ENCODE assay signal across 8 cellular contexts in genomic region chr2:203533696-203534471, GRCh38. TPM values are rescaled to one million over a fixed set of nuclear protein-coding genes. Genes with fewer than 3 reads are reported as not detected.
DNase-seq lines count a peak whose midpoint lies in the region; ATAC-seq and TF ChIP-seq lines count a peak whose summit lies in the region.

No MANE protein-coding gene starts in this region.

- H3K79me1 ChIP-seq in IMR-90 (ENCODE audit: low read depth in 1 of 2, low read length in 2 of 2) = peaks cover 9 to 35% of the 10 kb centered on the region in 2 experiments; a peak in 3 of 4 replicates

- peak overlapping the region; percentile 13 for H2BK120ac ChIP-seq in IMR-90 (ENCODE audit: low read depth, low read length)

- peak overlapping the region; percentile 79 for H3K23ac ChIP-seq in IMR-90 (ENCODE audit: low read depth, low read length)

- H3K14ac ChIP-seq in IMR-90 (replicated peaks; ENCODE audit: low read depth, low read length) = peak overlapping the region; percentile 75

- peak overlapping the region; percentile 66 for H3K4me3 Mint-ChIP-seq in activated naive CD8-positive, alpha-beta T cell treated with anti-CD3 and anti-CD28 coated beads for 36 hours

- TF ChIP-seq CTCF in IMR-90 (conservative IDR thresholded peaks at IDR 0.05; ENCODE audit: low read depth, low read length) = no peak
- no peak for TF ChIP-seq CTCF in smooth muscle cell (IDR thresholded peaks at IDR 0.05; ENCODE audit: borderline replicate concordance, insufficient read depth, poor library complexity, severe bottlenecking)

- in situ Hi-C loops in IMR-90 (cut with MboI; ENCODE audit: low sequenced_read_pairs) = no loop called here

- H3K27ac ChIP-seq in IMR-90 (ENCODE audit: insufficient read depth, low read length) = peak overlapping the region; percentile 64; the same call in 1 of the 2 replicates
- no peak overlapping the region for H3K27ac ChIP-seq in iPS-18a (ENCODE audit: low read length)
- H3K27ac ChIP-seq in smooth muscle cell (ENCODE audit: low read depth) = peak overlapping the region; percentile 0

- peaks cover 50% of the 10 kb centered on the region for H3K79me2 ChIP-seq in smooth muscle cell (ENCODE audit: low read depth)

- H2BK15ac ChIP-seq in IMR-90 (ENCODE audit: low read depth, low read length) = no peak overlapping the region; the same call in 2 of the 3 replicates

- no peak overlapping the region; the same call in 1 of the 2 replicates for H3K56ac ChIP-seq in IMR-90 (ENCODE audit: extremely low read depth, insufficient read depth, low read length)

- H4K5ac ChIP-seq in IMR-90 (ENCODE audit: low read depth, low read length) = peak overlapping the region; percentile 6; the same call in 1 of the 2 replicates

- H2AK5ac ChIP-seq in IMR-90 (ENCODE audit: low read depth, low read length) = peak overlapping the region; percentile 18; the same call in 1 of the 2 replicates

- intact Hi-C loops in IMR-90 (cut with micrococcal nuclease) = loop anchor here (1.0 to 5.0 kb wide), 5 partner anchors 37 to 281 kb away; no protein-coding TSS in a partner anchor

- no peaks in the 10 kb centered on the region for H3F3A ChIP-seq in smooth muscle cell (ENCODE audit: low read depth)

- H3K9ac ChIP-seq in IMR-90 (ENCODE audit: low read depth, low read length) (peak overlapping the region; percentile 84), iPS-18a (ENCODE audit: low read length) (peak overlapping the region; percentile 25), smooth muscle cell (ENCODE audit: low read depth) (peak overlapping the region; percentile 93)

- H3K4me1 ChIP-seq in IMR-90 (ENCODE audit: control insufficient read depth, insufficient read depth, low read length) (no peaks in the 10 kb centered on the region; the same call in 1 of the 2 replicates), iPS-18a (ENCODE audit: control insufficient read depth, low read depth, low read length) (peaks cover 15% of the 10 kb centered on the region), smooth muscle cell (ENCODE audit: low read depth) (peaks cover 26% of the 10 kb centered on the region)

- H3K4me1 Mint-ChIP-seq in activated naive CD8-positive, alpha-beta T cell treated with anti-CD3 and anti-CD28 coated beads for 36 hours = peaks cover 21% of the 10 kb centered on the region

- TF ChIP-seq POLR2A in IMR-90 (IDR thresholded peaks at IDR 0.05; ENCODE audit: low read depth, low read length) = peak; percentile 61; the same call in 1 of the 2 replicates

- H3K27ac Mint-ChIP-seq in activated naive CD8-positive, alpha-beta T cell treated with anti-CD3 and anti-CD28 coated beads for 36 hours = no peak overlapping the region

- H3K36me3 Mint-ChIP-seq in activated naive CD8-positive, alpha-beta T cell treated with anti-CD3 and anti-CD28 coated beads for 36 hours = peaks cover 6% of the 10 kb centered on the region

- POLR2A ChIA-PET in IMR-90 (lab: Charles Lee; ENCODE audit: unreplicated experiment) = interaction anchor here (0.5 to 0.8 kb wide), 3 partner anchors 152 to 274 kb away, joined by 3 to 7 read pairs (median 4); no protein-coding TSS in a partner anchor

- peak overlapping the region in 1 of 2 experiments; percentile 54; a peak in 1 of 4 replicates for H4K8ac ChIP-seq in IMR-90 (ENCODE audit: low read depth in 2 of 2, low read length in 2 of 2)

- peak overlapping the region; percentile 49 for H3K4ac ChIP-seq in IMR-90 (ENCODE audit: low read depth, low read length)

- no peaks in the 10 kb centered on the region for H3K9me1 ChIP-seq in IMR-90 (ENCODE audit: insufficient read depth, low read length)

- H2AK9ac ChIP-seq in IMR-90 (replicated peaks; ENCODE audit: low read depth, low read length, poor library complexity) = peak overlapping the region; percentile 21

- H3K27me3 ChIP-seq in IMR-90 (ENCODE audit: control insufficient read depth, insufficient read depth, low read length) (no peaks in the 10 kb centered on the region), iPS-18a (ENCODE audit: control insufficient read depth, insufficient read depth, low read length) (peaks cover 17% of the 10 kb centered on the region), smooth muscle cell (ENCODE audit: low read depth) (no peaks in the 10 kb centered on the region)

- no TSS peak for BruUV-seq in IMR-90 (replicated peaks; lab: Mats Ljungman, UMichigan)

- H2BK5ac ChIP-seq in IMR-90 (ENCODE audit: low read depth, low read length, poor library complexity, severe bottlenecking) = peak overlapping the region; percentile 53

- peaks cover 41% of the 10 kb centered on the region for H3K27me3 Mint-ChIP-seq in activated naive CD8-positive, alpha-beta T cell treated with anti-CD3 and anti-CD28 coated beads for 36 hours

- H3K9me3 Mint-ChIP-seq in activated naive CD8-positive, alpha-beta T cell treated with anti-CD3 and anti-CD28 coated beads for 36 hours = peaks cover 23% of the 10 kb centered on the region

- peak; percentile 6; the same call in 1 of the 2 replicates for ATAC-seq in IMR-90 (ENCODE audit: low read depth)
- no peak for ATAC-seq in HG03571 (IDR thresholded peaks at IDR 0.05; ENCODE audit: unreplicated experiment)
- no peak for ATAC-seq in HG02981 (IDR thresholded peaks at IDR 0.05; ENCODE audit: unreplicated experiment)

- H3K36me3 ChIP-seq in IMR-90 (ENCODE audit: control insufficient read depth, insufficient read depth, low read length) (no peaks in the 10 kb centered on the region), iPS-18a (ENCODE audit: control insufficient read depth, low read depth, low read length) (no peaks in the 10 kb centered on the region), smooth muscle cell (ENCODE audit: low read depth) (no peaks in the 10 kb centered on the region)

- WGBS in IMR-90 (ENCODE audit: extremely low coverage in 2 of 2, insufficient read length in 1 of 2), 2 experiments = no CpG with 5 or more reads among the region's 18 CpGs
- WGBS in smooth muscle cell (ENCODE audit: low lambda C conversion rate) = 4% methylated on average over 18 of the region's 18 CpGs

- 0 out of 2 replicates have a peak overlapping the region, but pooled peaks have one; percentile 31 for H4K91ac ChIP-seq in IMR-90 (ENCODE audit: insufficient read depth, low read depth, low read length)

- H3K9me3 ChIP-seq in IMR-90 (ENCODE audit: control insufficient read depth, insufficient read depth, low read length) (no peaks in the 10 kb centered on the region), iPS-18a (ENCODE audit: control insufficient read depth, low read depth, low read length) (no peaks in the 10 kb centered on the region), smooth muscle cell (replicated peaks; ENCODE audit: low read depth) (no peaks in the 10 kb centered on the region)

- no peak for TF ChIP-seq RAD21 in IMR-90 (IDR thresholded peaks at IDR 0.05; ENCODE audit: low read length)

- H4K20me1 ChIP-seq in IMR-90 (ENCODE audit: insufficient read depth, low read length) = peaks cover 13% of the 10 kb centered on the region
- H4K20me1 ChIP-seq in smooth muscle cell (ENCODE audit: low read depth) = peaks cover 53% of the 10 kb centered on the region

- DNase-seq in D341Med (ENCODE audit: low spot score) (peak; percentile 17), IMR-90 (peak; percentile 78), smooth muscle cell (lab: John Stamatoyannopoulos, UW; ENCODE audit: unreplicated experiment) (no peak), epidermal melanocyte (ENCODE audit: insufficient read length, low spot score) (no peak)
- DNase-seq in activated naive CD8-positive, alpha-beta T cell treated with anti-CD3 and anti-CD28 coated beads for 36 hours = no peak

- dilution Hi-C loops in IMR-90 (cut with HindIII; ENCODE audit: low sequenced_read_pairs, unreplicated experiment) = no loop called here

- peak overlapping the region; percentile 93 for H3K4me2 ChIP-seq in IMR-90 (ENCODE audit: low read depth, low read length)
- H3K4me2 ChIP-seq in smooth muscle cell = peak overlapping the region; percentile 84

- CTCF ChIA-PET in IMR-90 (lab: Yijun Ruan, JAX) = interaction anchor here (0.9 kb wide), 1 partner anchor 281 kb away, joined by 3 read pairs; no protein-coding TSS in a partner anchor

- H2AFZ ChIP-seq in IMR-90 (replicated peaks; ENCODE audit: low read length, poor library complexity) = peak overlapping the region; percentile 4
- no peak overlapping the region for H2AFZ ChIP-seq in smooth muscle cell (ENCODE audit: low read depth)

- 0 out of 2 replicates have a peak overlapping the region, but pooled peaks have one; percentile 1 for H2BK20ac ChIP-seq in IMR-90 (ENCODE audit: low read depth, low read length)

- H3K4me3 ChIP-seq in IMR-90 (ENCODE audit: insufficient read depth, low read depth, low read length) (peak overlapping the region; percentile 58), iPS-18a (ENCODE audit: low read length) (peak overlapping the region; percentile 81), smooth muscle cell (peak overlapping the region; percentile 99)

- peak overlapping the region; percentile 12; the same call in 1 of the 2 replicates for H3K18ac ChIP-seq in IMR-90 (ENCODE audit: low read depth, low read length)

TF ChIP-seq in IMR-90, 13 proteins besides CTCF, POLR2A, EP300 and RAD21 (continues in another document):
- TF ChIP-seq, protein P1, sequence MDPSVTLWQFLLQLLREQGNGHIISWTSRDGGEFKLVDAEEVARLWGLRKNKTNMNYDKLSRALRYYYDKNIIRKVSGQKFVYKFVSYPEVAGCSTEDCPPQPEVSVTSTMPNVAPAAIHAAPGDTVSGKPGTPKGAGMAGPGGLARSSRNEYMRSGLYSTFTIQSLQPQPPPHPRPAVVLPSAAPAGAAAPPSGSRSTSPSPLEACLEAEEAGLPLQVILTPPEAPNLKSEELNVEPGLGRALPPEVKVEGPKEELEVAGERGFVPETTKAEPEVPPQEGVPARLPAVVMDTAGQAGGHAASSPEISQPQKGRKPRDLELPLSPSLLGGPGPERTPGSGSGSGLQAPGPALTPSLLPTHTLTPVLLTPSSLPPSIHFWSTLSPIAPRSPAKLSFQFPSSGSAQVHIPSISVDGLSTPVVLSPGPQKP (IDR thresholded peaks at IDR 0.05; ENCODE audit: borderline replicate concordance, low read depth, low read length) = no peak
- TF ChIP-seq USF2 (IDR thresholded peaks at IDR 0.05; ENCODE audit: low read depth, low read length) = no peak
- no peak for TF ChIP-seq MAZ (IDR thresholded peaks at IDR 0.05; ENCODE audit: borderline replicate concordance, low read depth, low read length)
- no peak for TF ChIP-seq BHLHE40 (IDR thresholded peaks at IDR 0.05; ENCODE audit: low read depth, low read length)

RNA-seq across cellular contexts. Expression of gene RAPH1, which starts 1.2 kb away (rescaled TPM):
- 13.1 and 15.1 TPM in 2 replicates for total RNA-seq in IMR-90 (2012; rRNA removed)
- 5.2 and 7.5 TPM in 2 replicates for polyA plus RNA-seq in IMR-90 (2012; rRNA removed)
- 3.1 and 5.5 TPM in 2 replicates for polyA plus RNA-seq in IMR-90 (2012; cell fraction: cytosol; rRNA removed)
- polyA plus RNA-seq in IMR-90 (2012; cell fraction: nucleus; rRNA removed; ENCODE audit: low replicate concordance) = 4.1 and 12.6 TPM in 2 replicates
- 1 to 10 TPM; 1.9 to 2.3 TPM for total RNA-seq in activated naive CD8-positive, alpha-beta T cell treated with anti-CD3 and anti-CD28 coated beads for 36 hours
- 15.1 and 22.3 TPM in 2 replicates for total RNA-seq in smooth muscle cell
- polyA plus RNA-seq in smooth muscle cell = 6.8 and 8.5 TPM in 2 replicates

Comparison
In these comparisons a context has a peak if more than half of its experiments do, and no peak if none do; other contexts are left out.
1. DNase-seq: peak in D341Med (single experiment) and IMR-90 (single experiment); none in activated naive CD8-positive, alpha-beta T cell treated with anti-CD3 and anti-CD28 coated beads for 36 hours (single experiment), smooth muscle cell (single experiment) and epidermal melanocyte (single experiment).
2. H3K9ac ChIP-seq: peak in every context shown above with its lines; median percentile 93 in smooth muscle cell; 84 in IMR-90; 25 in iPS-18a.
3. Peak in every context shown above with its lines, with median percentiles within 50 percentile points of each other: H3K4me3 ChIP-seq.